9 cellular contexts compared by ENCODE assay signal in genomic region chr11:8018742-8019631, GRCh38. TPM values are rescaled to one million over a fixed set of nuclear protein-coding genes. Genes with fewer than 3 reads are reported as not detected.
DNase-seq lines count a peak whose midpoint lies in the region; ATAC-seq, FAIRE-seq and TF ChIP-seq lines count a peak whose summit lies in the region.
"Had no signal": no experiment of that assay in that cellular context is flagged by ENCODE, and none has a peak within 500 bp of the region (broad histone marks: within the 10 kb centered on the region; RNA-seq: fewer than 3 reads in every experiment).

No MANE protein-coding gene starts in this region.

- no peaks in the 10 kb centered on the region for H3K79me2 ChIP-seq in H1 (ENCODE audit: control insufficient read depth in 1 of 2, insufficient read depth in 2 of 2, low read length in 2 of 2)

- POLR2A ChIA-PET in H1 (lab: Charles Lee; ENCODE audit: partially characterized antibody): interaction anchor here (0.6 to 2.5 kb wide), 7 partner anchors 11 to 113 kb away, joined by 3 to 6 read pairs (median 3); partner anchors contain the start of gene TUB
- POLR2A ChIA-PET in Caco-2 (lab: Charles Lee): no interaction called here

- H3K9me3 ChIP-seq in H1 (ENCODE audit: insufficient read depth in 2 of 2, low read depth in 1 of 2, low read length in 1 of 2) (no peaks in the 10 kb centered on the region), Caco-2 (no peaks in the 10 kb centered on the region)

- H3K23me2 ChIP-seq in H1 (ENCODE audit: low read depth, low read length): peaks cover 11% of the 10 kb centered on the region; the same call in 1 of the 2 replicates

- TF ChIP-seq RAD21 in H1 (IDR thresholded peaks at IDR 0.05 in 1 of 2, conservative IDR thresholded peaks at IDR 0.05 in 1 of 2; ENCODE audit: low read depth in 2 of 2, low read length in 2 of 2): no peak

- TF ChIP-seq POLR2A in H1 (IDR thresholded peaks at IDR 0.05; ENCODE audit: control extremely low read depth in 1 of 2, low read depth in 2 of 2, low read length in 2 of 2): no peak; a peak in 1 of 3 replicates

- TF ChIP-seq CTCF in GM12864 (IDR thresholded peaks at IDR 0.05; ENCODE audit: low read depth, low read length, missing control alignments) (no peak), H1 (IDR thresholded peaks at IDR 0.05; ENCODE audit: control extremely low read depth in 1 of 3, insufficient read depth in 1 of 3, low read depth in 1 of 3, low read length in 3 of 3) (no peak), Caco-2 (IDR thresholded peaks at IDR 0.05; ENCODE audit: insufficient read depth in 1 of 2, low read depth in 1 of 2, low read length in 1 of 2, severe bottlenecking in 1 of 2, unreplicated experiment in 1 of 2) (no peak)

- peak overlapping the region; percentile 72 to 98 for H3K4me2 ChIP-seq in H1 (ENCODE audit: insufficient read depth in 1 of 2, low read depth in 2 of 2, low read length in 2 of 2)

- peak overlapping the region; percentile 24 for H3K4me3 ChIP-seq in GM12864 (ENCODE audit: low read depth, low read length)
- H3K4me3 ChIP-seq in H1 (ENCODE audit: extremely low read depth in 1 of 4, insufficient read depth in 2 of 4, low read depth in 3 of 4, low read length in 4 of 4): peak overlapping the region; percentile 56 to 68 (median 61)
- no peak overlapping the region for H3K4me3 ChIP-seq in Caco-2 (ENCODE audit: low read depth, low read length)

- no TSS peak for BruUV-seq in Caco-2 (replicated peaks; lab: Mats Ljungman, UMichigan)

- DNase-seq in GM12864 (ENCODE audit: low read depth) (no peak), NCI-H1930 (lab: John Stamatoyannopoulos, UW) (peak; percentile 46 to 66), H1 (ENCODE audit: low read depth in 1 of 2, low spot score in 2 of 2) (peak in 1 of 2 experiments; percentile 87), medulla oblongata (ENCODE audit: extremely low spot score) (peak; percentile 67), Caco-2 (no peak)
- DNase-seq in activated CD8-positive, alpha-beta memory T cell treated with anti-CD3 and anti-CD28 coated beads, Interleukin-2, amount 50 U/mL, for 4 hours: peak; percentile 64
- DNase-seq in stimulated activated CD4-positive, alpha-beta T cell treated with anti-CD3 and anti-CD28 coated beads, TNF-alpha, amount 100 ng/mL, for 1 hour (ENCODE audit: low read depth in 3 of 3, low spot score in 1 of 3): peak; percentile 25 to 38 (median 37)

- no peak overlapping the region for H4K8ac ChIP-seq in H1 (ENCODE audit: extremely low read depth, insufficient read depth, low read length)

- ATAC-seq in GM18517 (IDR thresholded peaks at IDR 0.05; ENCODE audit: unreplicated experiment): no peak

- no peak overlapping the region for H2BK120ac ChIP-seq in H1 (replicated peaks; ENCODE audit: low read depth, low read length)

- peaks cover 2% of the 10 kb centered on the region for H3K27me3 Mint-ChIP-seq in Caco-2 (ENCODE audit: insufficient read depth, unreplicated experiment)

- H3K9me3 Mint-ChIP-seq in Caco-2 (ENCODE audit: unreplicated experiment): no peaks in the 10 kb centered on the region

- no peak overlapping the region for H4K91ac ChIP-seq in H1 (replicated peaks; ENCODE audit: insufficient read length, low read length)

- peak overlapping the region; percentile 86; the same call in 1 of the 2 replicates for H2AFZ ChIP-seq in H1 (ENCODE audit: low read length)

- no peak overlapping the region for H2BK5ac ChIP-seq in H1 (ENCODE audit: low read depth, low read length)

- no peak overlapping the region for H3K18ac ChIP-seq in H1 (ENCODE audit: extremely low read depth, low read length)

- no peak for FAIRE-seq in H1 (lab: Jason Lieb, UNC)

- H3K27ac Mint-ChIP-seq in Caco-2 (ENCODE audit: unreplicated experiment): no peak overlapping the region

- H3K27me3 ChIP-seq in H1 (replicated peaks in 1 of 4; ENCODE audit: control insufficient read depth in 3 of 4, extremely low read depth in 1 of 4, insufficient read depth in 3 of 4, low read length in 3 of 4): peaks cover 14 to 59% (median 52%) of the 10 kb centered on the region in 4 experiments
- no peaks in the 10 kb centered on the region for H3K27me3 ChIP-seq in Caco-2 (replicated peaks; ENCODE audit: control insufficient read depth, insufficient read depth, low read length)

- H3K79me1 ChIP-seq in H1 (ENCODE audit: low read depth, low read length): no peaks in the 10 kb centered on the region

- H3K23ac ChIP-seq in H1 (ENCODE audit: insufficient read length): no peak overlapping the region

- no peak overlapping the region for H3K4me3 Mint-ChIP-seq in Caco-2 (ENCODE audit: unreplicated experiment)

- peaks cover 0 to 3% of the 10 kb centered on the region in 2 experiments for H4K20me1 ChIP-seq in H1 (replicated peaks in 1 of 2; ENCODE audit: control insufficient read depth in 1 of 2, insufficient read depth in 2 of 2, low read length in 2 of 2)

- CTCF ChIA-PET in H1 (lab: Charles Lee; ENCODE audit: partially characterized antibody) (interaction anchor here (0.5 to 11.1 kb wide), 9 partner anchors 10 to 80 kb away, joined by 3 to 142 read pairs (median 4); no protein-coding TSS in a partner anchor), Caco-2 (lab: Charles Lee) (interaction anchor here (0.6 to 4.3 kb wide), 2 partner anchors 11 to 80 kb away, joined by 3 to 17 read pairs; no protein-coding TSS in a partner anchor)

- peak in 1 of 2 experiments; percentile 67; a peak in 1 of 3 replicates for TF ChIP-seq EP300 in H1 (IDR thresholded peaks at IDR 0.05; ENCODE audit: borderline replicate concordance in 1 of 2, low read depth in 2 of 2, low read length in 2 of 2)

- no peak overlapping the region for H2BK20ac ChIP-seq in H1 (ENCODE audit: low read length)

- H3K36me3 ChIP-seq in H1 (ENCODE audit: control insufficient read depth in 2 of 4, insufficient read depth in 4 of 4, low read length in 3 of 4) (no peaks in the 10 kb centered on the region), Caco-2 (ENCODE audit: control insufficient read depth, insufficient read depth, low read length) (no peaks in the 10 kb centered on the region)

- intact Hi-C loops in Caco-2 (cut with micrococcal nuclease; ENCODE audit: unreplicated experiment): no loop called here

- no peak overlapping the region for H3K27ac ChIP-seq in H1 (ENCODE audit: low read depth, low read length)

- H3K4me1 ChIP-seq in H1 (replicated peaks in 1 of 4; ENCODE audit: control insufficient read depth in 3 of 4, insufficient read depth in 4 of 4, low read length in 3 of 4): peaks cover 6 to 17% (median 13%) of the 10 kb centered on the region in 4 experiments; a peak in 6 of 7 replicates
- no peaks in the 10 kb centered on the region for H3K4me1 ChIP-seq in Caco-2

- peak overlapping the region in 1 of 4 experiments; percentile 32; a peak in 2 of 7 replicates for H3K9ac ChIP-seq in H1 (replicated peaks in 1 of 4; ENCODE audit: extremely low read depth in 1 of 4, low read depth in 3 of 4, low read length in 3 of 4)

- H3K4ac ChIP-seq in H1 (replicated peaks; ENCODE audit: insufficient read length, low read depth, low read length): no peak overlapping the region

- H3K56ac ChIP-seq in H1 (replicated peaks; ENCODE audit: insufficient read length, low read depth, low read length): no peak overlapping the region

- H4K5ac ChIP-seq in H1 (ENCODE audit: insufficient read length, low read depth, low read length): no peak overlapping the region

- H2BK12ac ChIP-seq in H1 (ENCODE audit: low read depth, low read length): no peak overlapping the region

- H3K4me1 Mint-ChIP-seq in Caco-2 (ENCODE audit: low read depth, unreplicated experiment): no peaks in the 10 kb centered on the region

- no peaks in the 10 kb centered on the region for H3K36me3 Mint-ChIP-seq in Caco-2 (ENCODE audit: insufficient read depth, unreplicated experiment)

- no peak overlapping the region for H2BK15ac ChIP-seq in H1 (ENCODE audit: low read length)

- WGBS in H1 (ENCODE audit: extremely low coverage in 1 of 2, insufficient coverage in 1 of 2, insufficient read length in 1 of 2, insufficient replicate concordance in 2 of 2, low coverage in 1 of 2, low lambda C conversion rate in 2 of 2, missing lambda C conversion rate in 1 of 2), 2 experiments: 2% methylated on average over 55 of the region's 84 CpGs; no CpG with 5 or more reads in 1 of the 2 experiments

- no peak overlapping the region for H2AK5ac ChIP-seq in H1 (ENCODE audit: low read depth, low read length)

- no peak overlapping the region for H3K14ac ChIP-seq in H1 (ENCODE audit: insufficient read length)

TF ChIP-seq in H1, 55 proteins besides CTCF, POLR2A, EP300 and RAD21 (continues in another document):
- TF ChIP-seq PHF8 (conservative IDR thresholded peaks at IDR 0.05; ENCODE audit: low read depth, low read length): 0 out of 2 replicates have a peak, but pooled peaks have one; percentile 33
- no peak for TF ChIP-seq TCF12 (IDR thresholded peaks at IDR 0.05; ENCODE audit: low read depth, low read length)
- TF ChIP-seq CREB1 (IDR thresholded peaks at IDR 0.05): peak; percentile 43; the same call in 1 of the 2 replicates
- TF ChIP-seq HDAC2 (IDR thresholded peaks at IDR 0.05; ENCODE audit: borderline replicate concordance in 1 of 2, low read depth in 2 of 2, low read length in 2 of 2): 0 out of 4 replicates have a peak, but pooled peaks of 1 of the 2 experiments have one; percentile 15
- TF ChIP-seq SAP30 (IDR thresholded peaks at IDR 0.05; ENCODE audit: insufficient read depth, insufficient replicate concordance, low read length): no peak
- no peak for TF ChIP-seq CBX8 (IDR thresholded peaks at IDR 0.05; ENCODE audit: borderline replicate concordance, low read depth, low read length)
- TF ChIP-seq ZNF274 (IDR thresholded peaks at IDR 0.05; ENCODE audit: borderline replicate concordance, extremely low read depth, low read length): no peak

RNA-seq across cellular contexts. Expression of gene EIF3F, which starts 31.9 kb away (rescaled TPM):
- 385 and 388 TPM in 2 replicates for total RNA-seq in H1 (2021; fragmentation: NEBNext Ultra II Directional; extraction: Animal tissue kit (Norgen Biotek cat#: 25700))
- 222 and 469 TPM in 2 replicates for polyA plus RNA-seq in H1 (2011; rRNA removed)
- polyA plus RNA-seq in H1 (2011; cell fraction: cytosol; rRNA removed): 352 TPM
- 349 TPM for polyA plus RNA-seq in H1 (2011; cell fraction: nucleus; rRNA removed)
- 353 to 461 TPM (median 430 TPM) in 4 replicates for polyA plus RNA-seq in H1 (2012, experiment 1 of 2)
- polyA plus RNA-seq in H1 (2012, experiment 2 of 2): 373 TPM
- 479 TPM for polyA plus RNA-seq in H1 (2013, experiment 1 of 2)
- polyA plus RNA-seq in H1 (2013, experiment 2 of 2): 464 TPM
- polyA minus RNA-seq in H1 (2011; rRNA and poly(A)+ RNA removed): 220 and 221 TPM in 2 replicates
- polyA minus RNA-seq in H1 (2011; cell fraction: cytosol; rRNA and poly(A)+ RNA removed): 184 TPM
- 187 TPM for polyA minus RNA-seq in H1 (2011; cell fraction: nucleus; rRNA and poly(A)+ RNA removed)
- 289 and 315 TPM in 2 replicates for total RNA-seq in Caco-2 (2022)

RNA-seq across cellular contexts. Expression of gene NLRP10, which starts 53.7 kb away (rescaled TPM):
- total RNA-seq in H1 (2021; fragmentation: NEBNext Ultra II Directional; extraction: Animal tissue kit (Norgen Biotek cat#: 25700)): 0.31 and 0.71 TPM in 2 replicates
- 0.16 TPM in 1 of 2 replicates, not detected in the other for polyA plus RNA-seq in H1 (2011; rRNA removed)
- polyA plus RNA-seq in H1 (2011; cell fraction: cytosol; rRNA removed): 0.13 TPM
- 0.23 TPM for polyA plus RNA-seq in H1 (2011; cell fraction: nucleus; rRNA removed)
- 0.12 to 0.41 TPM (median 0.20 TPM) in 4 replicates for polyA plus RNA-seq in H1 (2012, experiment 1 of 2)
- polyA plus RNA-seq in H1 (2012, experiment 2 of 2): not detected
- polyA plus RNA-seq in H1 (2013, experiment 1 of 2): 0.28 TPM
- polyA plus RNA-seq in H1 (2013, experiment 2 of 2): 0.35 TPM
- polyA minus RNA-seq in H1 (2011; rRNA and poly(A)+ RNA removed): 0.27 and 0.44 TPM in 2 replicates
- polyA minus RNA-seq in H1 (2011; cell fraction: cytosol; rRNA and poly(A)+ RNA removed): not detected
- polyA minus RNA-seq in H1 (2011; cell fraction: nucleus; rRNA and poly(A)+ RNA removed): 0.40 TPM
- total RNA-seq in Caco-2 (2022): 0.14 and 0.20 TPM in 2 replicates
- total RNA-seq: T-helper 2 cell treated with Interferon-gamma antibody and Interleukin-4, amounts not matched to agents 100 ng/mL and 5 ng/mL, for 36 hours had no signal

Comparison
In these comparisons a context has a peak if more than half of its experiments do, and no peak if none do; other contexts are left out.
1. DNase-seq: peak in NCI-H1930 (2 of 2), activated CD8-positive, alpha-beta memory T cell treated with anti-CD3 and anti-CD28 coated beads, Interleukin-2, amount 50 U/mL, for 4 hours (single experiment), medulla oblongata (single experiment) and stimulated activated CD4-positive, alpha-beta T cell treated with anti-CD3 and anti-CD28 coated beads, TNF-alpha, amount 100 ng/mL, for 1 hour (3 of 3); none in GM12864 (single experiment) and Caco-2 (0 of 2).